ENCODE assay signal across 1 cellular context in the genomic region with DNA sequence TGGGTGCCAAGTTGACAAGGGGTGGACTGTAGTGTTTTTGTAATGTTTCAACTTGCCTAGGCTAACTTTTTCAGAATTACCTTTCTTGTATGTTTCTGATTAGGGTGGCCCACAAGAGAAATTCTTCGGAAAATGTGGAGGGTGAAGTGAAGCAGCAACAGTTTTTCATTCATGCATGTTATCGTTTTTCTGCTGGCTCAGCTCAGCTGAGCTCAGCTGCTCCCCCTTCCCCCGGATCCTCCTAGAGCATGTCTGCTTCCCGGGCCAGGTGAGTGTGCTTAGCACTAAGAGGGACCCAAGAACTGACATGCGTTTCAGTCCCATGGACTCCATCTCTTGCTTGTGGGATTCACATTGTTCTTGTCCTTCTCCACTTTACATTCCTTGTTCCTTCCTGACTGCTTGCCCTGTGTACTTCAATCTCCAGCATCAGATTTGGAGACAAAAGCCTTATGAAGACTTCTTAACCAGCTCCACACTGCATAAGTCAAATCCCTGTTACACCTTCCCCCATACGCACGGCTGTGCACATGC.
TF ChIP-seq lines count a peak whose summit lies in the region.

No MANE protein-coding gene starts in this region.

TF ChIP-seq in K562, 482 proteins besides CTCF, POLR2A, EP300 and RAD21:
- peak; percentile 31; the same call in 1 of the 2 replicates for TF ChIP-seq MAFF (IDR thresholded peaks at IDR 0.05; ENCODE audit: low read length)
- TF ChIP-seq HDAC6 (IDR thresholded peaks at IDR 0.05; ENCODE audit: low read depth, low read length): no peak
- TF ChIP-seq KHSRP (IDR thresholded peaks at IDR 0.05): no peak
- no peak for TF ChIP-seq ZNF75A (CRISPR knock-in tag; IDR thresholded peaks at IDR 0.05)
- TF ChIP-seq ZNF316 (IDR thresholded peaks at IDR 0.05): peak; percentile 66
- TF ChIP-seq STAT5A (IDR thresholded peaks at IDR 0.05; ENCODE audit: borderline replicate concordance, low read length): no peak
- peak; percentile 67 for TF ChIP-seq C11orf30 (IDR thresholded peaks at IDR 0.05; ENCODE audit: low read depth)
